8 cellular contexts compared by ENCODE assay signal in genomic region chr9:97696823-97697601, GRCh38. TPM values are rescaled to one million over a fixed set of nuclear protein-coding genes. Genes with fewer than 3 reads are reported as not detected.
DNase-seq lines count a peak whose midpoint lies in the region; ATAC-seq, FAIRE-seq and TF ChIP-seq lines count a peak whose summit lies in the region.

Gene XPA, minus strand, starts transcription at chr9:97697340. Its CDS starts 48 bp downstream, at chr9:97697292.

- H3K27ac Mint-ChIP-seq in brain, result peak within 1 kb of the TSS; percentile 90 to 98 (median 96)

- H3K4me3 Mint-ChIP-seq in brain, result peak within 1 kb of the TSS; percentile 91 to 98 (median 97)

- peaks cover 0 to 3% (median 0%) of the 10 kb centered on the region in 5 experiments for H3K9me3 Mint-ChIP-seq in brain

- peak; percentile 92 for ATAC-seq in HG03064 (IDR thresholded peaks at IDR 0.05; ENCODE audit: low read depth, unreplicated experiment)

- H3K36me3 Mint-ChIP-seq in brain, result peaks cover 16% of the 10 kb centered on the region

- TF ChIP-seq CTCF in brain (conservative IDR thresholded peaks at IDR 0.05), result no peak

- FAIRE-seq in A204.1 (lab: Jason Lieb, UNC), result peak; percentile 30

- peaks cover 11% of the 10 kb centered on the region for H3K27me3 Mint-ChIP-seq in brain

- TF ChIP-seq POLR2A in GM18526 (IDR thresholded peaks at IDR 0.05; ENCODE audit: extremely low read depth, insufficient read length), result peak; percentile 91

- H3K4me1 Mint-ChIP-seq in brain, result peaks cover 49% of the 10 kb centered on the region

- H3K4me3 ChIP-seq in iPS-11a (ENCODE audit: low read depth, low read length), result peak within 1 kb of the TSS; percentile 81
- peak within 1 kb of the TSS; percentile 83 for H3K4me3 ChIP-seq in skeletal muscle cell (ENCODE audit: low read depth, low read length)

- DNase-seq in NCI-H2107 treated with DMSO at 0.1 percent for 48 hours (lab: John Stamatoyannopoulos, UW; ENCODE audit: unreplicated experiment) (peak; percentile 82), UCSD-AML1 (lab: John Stamatoyannopoulos, UW; ENCODE audit: unreplicated experiment) (peak; percentile 95), skeletal muscle cell (ENCODE audit: low read depth) (peak; percentile 63)

RNA-seq across cellular contexts. Expression of gene XPA, which starts in this region (rescaled TPM):
- 9.5 TPM for polyA plus RNA-seq in brain (ENCODE audit: insufficient read depth, low read depth, low replicate concordance)

Comparison
In these comparisons a context has a peak if more than half of its experiments do, and no peak if none do; other contexts are left out.
1. Peak in every context shown above with its lines: DNase-seq, ATAC-seq and H3K4me3 ChIP-seq.